Comparison of ENCODE assay signal across 15 cellular contexts in genomic region chr5:167378894-167379723, GRCh38.
DNase-seq lines count a peak whose midpoint lies in the region; ATAC-seq and TF ChIP-seq lines count a peak whose summit lies in the region.
"Had no signal": no experiment of that assay in that cellular context is flagged by ENCODE, and none has a peak within 500 bp of the region (broad histone marks: within the 10 kb centered on the region; RNA-seq: fewer than 3 reads in every experiment).

No MANE protein-coding gene starts in this region.

- H3K27me3 ChIP-seq in SK-N-SH (ENCODE audit: insufficient read depth) (no peaks in the 10 kb centered on the region), duodenal mucosa (ENCODE audit: control insufficient read depth in 1 of 2, insufficient read depth in 2 of 2, low read length in 2 of 2) (no peaks in the 10 kb centered on the region), mesendoderm (ENCODE audit: insufficient read depth, low read length, poor library complexity) (no peaks in the 10 kb centered on the region), thyroid gland (no peaks in the 10 kb centered on the region), left ventricle myocardium inferior (ENCODE audit: low read depth) (no peaks in the 10 kb centered on the region)
- H3K27me3 ChIP-seq: BLaER1 had no signal

- no peaks in the 10 kb centered on the region for H4K20me1 ChIP-seq in SK-N-SH (ENCODE audit: insufficient read depth)
- H4K20me1 ChIP-seq: BLaER1 had no signal

- H3K18ac ChIP-seq in mesendoderm (ENCODE audit: low read length): no peak overlapping the region

- TF ChIP-seq POLR2A in thyroid gland (IDR thresholded peaks at IDR 0.05): no peak

- H3K9ac ChIP-seq in SK-N-SH: no peak overlapping the region
- no peak overlapping the region for H3K9ac ChIP-seq in duodenal mucosa (ENCODE audit: low read depth in 1 of 2, low read length in 2 of 2)
- no peak overlapping the region for H3K9ac ChIP-seq in mesendoderm (ENCODE audit: low read length)
- H3K9ac ChIP-seq: BLaER1, KMS-11 had no signal

- CTCF ChIA-PET in SK-N-SH (lab: Yijun Ruan, JAX): no interaction called here

- TF ChIP-seq CTCF in SK-N-SH (IDR thresholded peaks at IDR 0.05) (no peak), thyroid gland (IDR thresholded peaks at IDR 0.05) (no peak), left ventricle myocardium inferior (IDR thresholded peaks at IDR 0.05; ENCODE audit: borderline replicate concordance) (no peak)

- H3K4ac ChIP-seq in mesendoderm (ENCODE audit: low read depth, low read length): no peak overlapping the region

- no peaks in the 10 kb centered on the region for H3F3A ChIP-seq in SK-N-SH (replicated peaks; ENCODE audit: insufficient read depth)

- no peak for ATAC-seq in SK-N-SH treated with all-trans-retinoic acid at 6 μM for 48 hours

- no peak overlapping the region for H2AK5ac ChIP-seq in mesendoderm (ENCODE audit: low read length)

- H4K5ac ChIP-seq in mesendoderm (ENCODE audit: low read length): no peak overlapping the region

- H3K9me2 ChIP-seq in SK-N-SH: no peaks in the 10 kb centered on the region

- H3K9me3 ChIP-seq in SK-N-SH: no peaks in the 10 kb centered on the region
- no peaks in the 10 kb centered on the region for H3K9me3 ChIP-seq in duodenal mucosa (ENCODE audit: control insufficient read depth in 1 of 2, low read length in 2 of 2)
- no peaks in the 10 kb centered on the region for H3K9me3 ChIP-seq in thyroid gland
- H3K9me3 ChIP-seq in left ventricle myocardium inferior (replicated peaks): no peaks in the 10 kb centered on the region

- TF ChIP-seq RAD21 in SK-N-SH (IDR thresholded peaks at IDR 0.05; ENCODE audit: low read length): no peak

- H4K8ac ChIP-seq in mesendoderm (ENCODE audit: low read depth, low read length): no peak overlapping the region

- H2AFZ ChIP-seq in SK-N-SH (ENCODE audit: low read depth): no peak overlapping the region

- 42% methylated on average over 9 of the region's 9 CpGs for WGBS in SK-N-SH (ENCODE audit: low lambda C conversion rate)
- 100% methylated on average over 1 of the region's 9 CpGs for WGBS in mesendoderm (ENCODE audit: extremely low coverage, insufficient coverage, low lambda C conversion rate)
- 42 to 46% methylated on average over 9 of the region's 9 CpGs for WGBS in thyroid gland, 2 donors

- H3K79me2 ChIP-seq in SK-N-SH (ENCODE audit: insufficient read depth): no peaks in the 10 kb centered on the region
- H3K79me2 ChIP-seq in mesendoderm (ENCODE audit: control insufficient read depth, insufficient read depth, low read length): no peaks in the 10 kb centered on the region

- H3K4me1 ChIP-seq in SK-N-SH (ENCODE audit: control insufficient read depth in 1 of 2, insufficient read depth in 2 of 2, low read depth in 1 of 2, low read length in 1 of 2): no peaks in the 10 kb centered on the region
- H3K4me1 ChIP-seq in duodenal mucosa (ENCODE audit: control insufficient read depth in 1 of 2, insufficient read depth in 2 of 2, low read length in 2 of 2): no peaks in the 10 kb centered on the region
- H3K4me1 ChIP-seq in mesendoderm (ENCODE audit: control insufficient read depth, low read depth, low read length): no peaks in the 10 kb centered on the region
- no peaks in the 10 kb centered on the region for H3K4me1 ChIP-seq in thyroid gland
- no peaks in the 10 kb centered on the region for H3K4me1 ChIP-seq in left ventricle myocardium inferior
- H3K4me1 ChIP-seq: BLaER1 had no signal

- intact Hi-C loops in thyroid gland (cut with DNase I) (no loop called here), left ventricle myocardium inferior (cut with micrococcal nuclease) (no loop called here)

- H3K79me1 ChIP-seq in mesendoderm (ENCODE audit: low read length): no peaks in the 10 kb centered on the region

- no peak overlapping the region for H2BK120ac ChIP-seq in mesendoderm (ENCODE audit: low read depth, low read length)

- H3K23ac ChIP-seq in mesendoderm (ENCODE audit: low read length): no peak overlapping the region

- POLR2A ChIA-PET in SK-N-SH (lab: Yijun Ruan, JAX): no interaction called here

- TF ChIP-seq EP300 in SK-N-SH (IDR thresholded peaks at IDR 0.05; ENCODE audit: borderline replicate concordance in 1 of 2, low read depth in 1 of 2, low read length in 1 of 2): no peak

- H3K4me2 ChIP-seq in SK-N-SH (no peak overlapping the region), mesendoderm (ENCODE audit: low read length) (no peak overlapping the region)
- H3K4me2 ChIP-seq: BLaER1, KMS-11 had no signal

- DNase-seq in SK-N-SH (no peak), mesendoderm (peak; percentile 64), thyroid gland (peak; percentile 66 to 67), left ventricle myocardium inferior (no peak), NCI-H510A (lab: John Stamatoyannopoulos, UW) (no peak)
- DNase-seq in stimulated activated CD4-positive, alpha-beta T cell treated with anti-CD3 and anti-CD28 coated beads, Interleukin-1b, Interleukin-23, amount 100 ng/mL, for 48 hours: no peak
- DNase-seq: 8988T; CD8-positive, alpha-beta memory T cell; NCI-H187 treated with DMSO at 0.1 percent for 48 hours; NCI-H2171 treated with DMSO at 0.1 percent for 48 hours; NCI-H510A treated with DMSO at 0.1 percent for 48 hours had no signal

- no peak overlapping the region for H3K56ac ChIP-seq in mesendoderm (ENCODE audit: low read length)

- no peak overlapping the region for H3K27ac ChIP-seq in SK-N-SH (ENCODE audit: low read depth in 2 of 2, low read length in 1 of 2)
- no peak overlapping the region for H3K27ac ChIP-seq in duodenal mucosa (ENCODE audit: low read depth, low read length)
- no peak overlapping the region for H3K27ac ChIP-seq in mesendoderm (ENCODE audit: low read depth, low read length)
- no peak overlapping the region for H3K27ac ChIP-seq in thyroid gland
- H3K27ac ChIP-seq in left ventricle myocardium inferior (replicated peaks): no peak overlapping the region
- H3K27ac ChIP-seq: BLaER1, KMS-11 had no signal

- H3K36me3 ChIP-seq in SK-N-SH (replicated peaks in 1 of 2; ENCODE audit: control insufficient read depth in 1 of 2, insufficient read depth in 2 of 2, low read length in 1 of 2) (no peaks in the 10 kb centered on the region), duodenal mucosa (ENCODE audit: control insufficient read depth in 1 of 2, insufficient read depth in 2 of 2, low read length in 2 of 2) (no peaks in the 10 kb centered on the region), mesendoderm (ENCODE audit: control insufficient read depth, insufficient read depth, low read length) (no peaks in the 10 kb centered on the region), thyroid gland (no peaks in the 10 kb centered on the region), left ventricle myocardium inferior (no peaks in the 10 kb centered on the region)
- H3K36me3 ChIP-seq: BLaER1 had no signal

- no peak overlapping the region for H2BK5ac ChIP-seq in mesendoderm (ENCODE audit: low read length)

- H3K4me3 ChIP-seq in SK-N-SH (ENCODE audit: low read depth in 2 of 2, low read length in 1 of 2) (no peak overlapping the region), duodenal mucosa (ENCODE audit: low read depth in 1 of 2, low read length in 2 of 2) (peak overlapping the region; percentile 46 to 54), mesendoderm (ENCODE audit: low read length) (no peak overlapping the region), thyroid gland (replicated peaks in 1 of 3) (no peak overlapping the region), left ventricle myocardium inferior (no peak overlapping the region)
- H3K4me3 ChIP-seq: BLaER1 had no signal

- H2BK15ac ChIP-seq in mesendoderm (replicated peaks; ENCODE audit: low read depth): no peak overlapping the region

TF ChIP-seq in SK-N-SH treated with all-trans-retinoic acid at 6 μM for 48 hours, 23 proteins besides CTCF, POLR2A, EP300 and RAD21:
- TF ChIP-seq CSRNP3 (CRISPR knock-in tag; IDR thresholded peaks at IDR 0.05): no peak
- no peak for TF ChIP-seq CSDC2 (CRISPR knock-in tag; IDR thresholded peaks at IDR 0.05)
- peak; percentile 40; the same call in 1 of the 2 replicates for TF ChIP-seq ISL1 (CRISPR knock-in tag; IDR thresholded peaks at IDR 0.05)
- 0 out of 2 replicates have a peak, but pooled peaks have one; percentile 15 for TF ChIP-seq TCF4 (CRISPR knock-in tag; IDR thresholded peaks at IDR 0.05; ENCODE audit: borderline replicate concordance)
TF ChIP-seq in SK-N-SH treated with all-trans-retinoic acid at 6 μM for 48 hours: peak in this region for 2.

TF ChIP-seq in SK-N-SH, 30 proteins besides CTCF, POLR2A, EP300 and RAD21 (continues in another document):
- TF ChIP-seq JUND (IDR thresholded peaks at IDR 0.05) (no peak), MEF2A (IDR thresholded peaks at IDR 0.05; ENCODE audit: borderline replicate concordance, low read depth) (no peak), CHD2 (IDR thresholded peaks at IDR 0.05; ENCODE audit: low read length, partially characterized antibody) (no peak), PBX3 (IDR thresholded peaks at IDR 0.05) (no peak), MAX (IDR thresholded peaks at IDR 0.05; ENCODE audit: low read depth) (no peak), FOXM1 (IDR thresholded peaks at IDR 0.05; ENCODE audit: low read depth) (no peak)

Comparison
In these comparisons a context has a peak if more than half of its experiments do, and no peak if none do; other contexts are left out.
1. DNase-seq: peak in mesendoderm (single experiment) and thyroid gland (2 of 2); none in SK-N-SH (single experiment), left ventricle myocardium inferior (single experiment), stimulated activated CD4-positive, alpha-beta T cell treated with anti-CD3 and anti-CD28 coated beads, Interleukin-1b, Interleukin-23, amount 100 ng/mL, for 48 hours (single experiment) and NCI-H510A (single experiment).
2. H3K4me3 ChIP-seq: peak in duodenal mucosa (2 of 2); none in SK-N-SH (0 of 2), mesendoderm (single experiment), thyroid gland (0 of 3) and left ventricle myocardium inferior (single experiment).